ENCODE assay signal across 9 cellular contexts in genomic region chr14:52473557-52473956, GRCh38.
DNase-seq lines count a peak whose midpoint lies in the region; ATAC-seq and TF ChIP-seq lines count a peak whose summit lies in the region.
"Had no signal": no experiment of that assay in that cellular context is flagged by ENCODE, and none has a peak within 500 bp of the region (broad histone marks: within the 10 kb centered on the region; RNA-seq: fewer than 3 reads in every experiment).

No MANE protein-coding gene starts in this region.

- no peak overlapping the region for H3K4me3 Mint-ChIP-seq in Caco-2 (ENCODE audit: unreplicated experiment)
- H3K4me3 Mint-ChIP-seq in activated CD8-positive, alpha-beta T cell treated with anti-CD3 and anti-CD28 coated beads for 36 hours = no peak overlapping the region
- H3K4me3 Mint-ChIP-seq: memory B cell had no signal

- H3K27ac Mint-ChIP-seq in Caco-2 (ENCODE audit: unreplicated experiment) = no peak overlapping the region
- H3K27ac Mint-ChIP-seq in activated CD8-positive, alpha-beta T cell treated with anti-CD3 and anti-CD28 coated beads for 36 hours = no peak overlapping the region
- H3K27ac Mint-ChIP-seq: memory B cell had no signal

- no peaks in the 10 kb centered on the region for H3K4me1 ChIP-seq in Caco-2

- no peaks in the 10 kb centered on the region for H3K36me3 Mint-ChIP-seq in Caco-2 (ENCODE audit: insufficient read depth, unreplicated experiment)
- peaks cover 29% of the 10 kb centered on the region for H3K36me3 Mint-ChIP-seq in activated CD8-positive, alpha-beta T cell treated with anti-CD3 and anti-CD28 coated beads for 36 hours (ENCODE audit: low read depth)

- intact Hi-C loops in Caco-2 (cut with micrococcal nuclease; ENCODE audit: unreplicated experiment) = loop anchor here (1.0 kb wide), 1 partner anchor 174 kb away; no protein-coding TSS in a partner anchor
- intact Hi-C loops in activated CD8-positive, alpha-beta T cell treated with anti-CD3 and anti-CD28 coated beads for 36 hours (cut with micrococcal nuclease) = loop anchor here (2.0 kb wide), 1 partner anchor 173 kb away; no protein-coding TSS in a partner anchor

- peaks cover 20% of the 10 kb centered on the region for H3K9me3 Mint-ChIP-seq in Caco-2 (ENCODE audit: unreplicated experiment)
- peaks cover 9% of the 10 kb centered on the region for H3K9me3 Mint-ChIP-seq in activated CD8-positive, alpha-beta T cell treated with anti-CD3 and anti-CD28 coated beads for 36 hours

- DNase-seq in Caco-2 (peak in 1 of 2 experiments; percentile 22), HT-29 (ENCODE audit: low spot score) (peak; percentile 22), left kidney (ENCODE audit: low read depth, low spot score) (peak; percentile 52), hepatic stellate cell (ENCODE audit: low spot score) (no peak), NCI-H446 treated with DMSO at 0.1 percent for 48 hours (lab: John Stamatoyannopoulos, UW) (no peak)
- no peak for DNase-seq in activated CD8-positive, alpha-beta T cell treated with anti-CD3 and anti-CD28 coated beads for 36 hours

- no TSS peak for BruUV-seq in Caco-2 (replicated peaks; lab: Mats Ljungman, UMichigan)

- no peaks in the 10 kb centered on the region for H3K9me3 ChIP-seq in Caco-2

- H3K36me3 ChIP-seq in Caco-2 (ENCODE audit: control insufficient read depth, insufficient read depth, low read length) = no peaks in the 10 kb centered on the region

- no peaks in the 10 kb centered on the region for H3K27me3 ChIP-seq in Caco-2 (replicated peaks; ENCODE audit: control insufficient read depth, insufficient read depth, low read length)

- H3K27me3 Mint-ChIP-seq in Caco-2 (ENCODE audit: insufficient read depth, unreplicated experiment) = no peaks in the 10 kb centered on the region
- H3K27me3 Mint-ChIP-seq in activated CD8-positive, alpha-beta T cell treated with anti-CD3 and anti-CD28 coated beads for 36 hours = no peaks in the 10 kb centered on the region
- H3K27me3 Mint-ChIP-seq: memory B cell had no signal

- TF ChIP-seq CTCF in Caco-2 (IDR thresholded peaks at IDR 0.05; ENCODE audit: insufficient read depth in 1 of 2, low read depth in 1 of 2, low read length in 1 of 2, severe bottlenecking in 1 of 2, unreplicated experiment in 1 of 2) = peak; percentile 3 to 23
- TF ChIP-seq CTCF in activated CD8-positive, alpha-beta T cell treated with anti-CD3 and anti-CD28 coated beads for 36 hours (IDR thresholded peaks at IDR 0.05) = peak; percentile 64

- no peak for ATAC-seq in activated CD8-positive, alpha-beta T cell treated with anti-CD3 and anti-CD28 coated beads for 36 hours
- ATAC-seq in HG02588 (IDR thresholded peaks at IDR 0.05; ENCODE audit: unreplicated experiment) (no peak), HG02970 (IDR thresholded peaks at IDR 0.05; ENCODE audit: low FRiP score, unreplicated experiment) (no peak)

- H3K4me1 Mint-ChIP-seq in Caco-2 (ENCODE audit: low read depth, unreplicated experiment) = no peaks in the 10 kb centered on the region
- peaks cover 7% of the 10 kb centered on the region for H3K4me1 Mint-ChIP-seq in activated CD8-positive, alpha-beta T cell treated with anti-CD3 and anti-CD28 coated beads for 36 hours (ENCODE audit: low read depth)
- H3K4me1 Mint-ChIP-seq: memory B cell had no signal

- POLR2A ChIA-PET in Caco-2 (lab: Charles Lee) = no interaction called here
- POLR2A ChIA-PET in activated CD8-positive, alpha-beta T cell treated with anti-CD3 and anti-CD28 coated beads for 36 hours (lab: Charles Lee) = no interaction called here

- CTCF ChIA-PET in Caco-2 (lab: Charles Lee) = no interaction called here
- CTCF ChIA-PET in activated CD8-positive, alpha-beta T cell treated with anti-CD3 and anti-CD28 coated beads for 36 hours (lab: Charles Lee) = interaction anchor here (1.5 kb wide), 2 partner anchors 11 to 173 kb away, joined by 3 to 8 read pairs; no protein-coding TSS in a partner anchor

- no peak overlapping the region for H3K4me3 ChIP-seq in Caco-2 (ENCODE audit: low read depth, low read length)

Comparison
In these comparisons a context has a peak if more than half of its experiments do, and no peak if none do; other contexts are left out.
1. DNase-seq: peak in HT-29 (single experiment) and left kidney (single experiment); none in activated CD8-positive, alpha-beta T cell treated with anti-CD3 and anti-CD28 coated beads for 36 hours (single experiment), hepatic stellate cell (single experiment) and NCI-H446 treated with DMSO at 0.1 percent for 48 hours (single experiment).